Comparison of ENCODE assay signal across 19 cellular contexts in genomic region chr3:101862453-101863165, GRCh38. TPM values are rescaled to one million over a fixed set of nuclear protein-coding genes. Genes with fewer than 3 reads are reported as not detected.
DNase-seq lines count a peak whose midpoint lies in the region; ATAC-seq and TF ChIP-seq lines count a peak whose summit lies in the region.
"Had no signal": no experiment of that assay in that cellular context is flagged by ENCODE, and none has a peak within 500 bp of the region (broad histone marks: within the 10 kb centered on the region; RNA-seq: fewer than 3 reads in every experiment).

No MANE protein-coding gene starts in this region.

- H3K36me3 ChIP-seq in Panc1 (ENCODE audit: control insufficient read depth, insufficient read depth, low read length) = peaks cover 27% of the 10 kb centered on the region

- no TSS peak for BruUV-seq in Panc1 (replicated peaks; lab: Mats Ljungman, UMichigan)

- intact Hi-C loops in Panc1 (cut with micrococcal nuclease; ENCODE audit: unreplicated experiment) = no loop called here

- TF ChIP-seq CTCF in Panc1 (IDR thresholded peaks at IDR 0.05) (no peak), GM13977 (IDR thresholded peaks at IDR 0.05; ENCODE audit: extremely low read depth, insufficient read depth, missing control alignments) (no peak)

- no peak overlapping the region for H3K27ac ChIP-seq in Panc1 (ENCODE audit: low read length)
- H3K27ac ChIP-seq: ascending aorta, gastrocnemius medialis, SJSA1 had no signal

- no peaks in the 10 kb centered on the region for H3K9me3 ChIP-seq in Panc1 (ENCODE audit: control insufficient read depth, insufficient read depth, low read depth, low read length)
- H3K9me3 ChIP-seq: ascending aorta, gastrocnemius medialis, SJSA1, tibial nerve had no signal

- peak; percentile 3 for DNase-seq in DMS53 (lab: John Stamatoyannopoulos, UW)
- DNase-seq in DMS53 treated with DMSO at 0.1 percent for 48 hours (lab: John Stamatoyannopoulos, UW; ENCODE audit: unreplicated experiment) = no peak
- no peak for DNase-seq in Panc1 (ENCODE audit: low read depth, low spot score)
- DNase-seq in fibroblast of peridontal ligament (ENCODE audit: extremely low read depth) = peak; percentile 27
- peak; percentile 82 for DNase-seq in renal cortical epithelial cell (ENCODE audit: low read depth)
- DNase-seq in SK-N-DZ (ENCODE audit: low spot score) = no peak
- DNase-seq in NCI-H146 treated with DMSO at 0.1 percent for 48 hours (lab: John Stamatoyannopoulos, UW; ENCODE audit: unreplicated experiment) = no peak
- no peak for DNase-seq in GM13977 (ENCODE audit: low spot score)
- DNase-seq: 8988T; activated CD4-positive, CD25-positive, alpha-beta regulatory T cell treated with anti-CD3 and anti-CD28 coated beads, Interleukin-2, amount 50 U/mL, for 72 hours; activated T-cell treated with anti-CD3 and anti-CD28 coated beads, Interleukin-2, amount 50 U/mL, for 48 hours; DMS 273 treated with DMSO at 0.1 percent for 48 hours; gastrocnemius medialis; kidney; NCI-H524 treated with DMSO at 0.1 percent for 48 hours; stimulated activated CD4-positive, alpha-beta T cell treated with anti-CD3 and anti-CD28 coated beads, Interleukin-12 subunit alpha, Interleukin-12 subunit beta, amount 100 ng/mL, for 4 hours had no signal

- in situ Hi-C loops in Panc1 (cut with HindIII; ENCODE audit: low pct_unique_long_range_greater_than_20kb, low sequenced_read_pairs) (no loop called here), GM13977 (cut with MboI; ENCODE audit: low pct_unique_long_range_greater_than_20kb, low sequenced_read_pairs, unreplicated experiment) (no loop called here)

- peak; percentile 40; the same call in 1 of the 2 replicates for ATAC-seq in Panc1
- ATAC-seq: gastrocnemius medialis had no signal

- H3K4me3 ChIP-seq in Panc1 (ENCODE audit: low read depth in 2 of 2, low read length in 2 of 2) = no peak overlapping the region
- H3K4me3 ChIP-seq: ascending aorta, gastrocnemius medialis, SJSA1, tibial nerve had no signal

- CTCF ChIA-PET in Panc1 (lab: Charles Lee) = no interaction called here

- POLR2A ChIA-PET in Panc1 (lab: Charles Lee) = no interaction called here

- no peaks in the 10 kb centered on the region for H3K27me3 ChIP-seq in Panc1 (ENCODE audit: control insufficient read depth, insufficient read depth, low read length)
- H3K27me3 ChIP-seq: ascending aorta, gastrocnemius medialis, SJSA1, tibial nerve had no signal

- peaks cover 8% of the 10 kb centered on the region; the same call in 1 of the 2 replicates for H3K4me1 ChIP-seq in Panc1 (ENCODE audit: control insufficient read depth, insufficient read depth, low read length)
- H3K4me1 ChIP-seq: gastrocnemius medialis, SJSA1 had no signal

RNA-seq across cellular contexts. Expression of gene NFKBIZ, which starts 13.3 kb away (rescaled TPM):
- total RNA-seq in Panc1 (2021; ENCODE audit: unreplicated experiment) (17.4 TPM), renal cortical epithelial cell (135 and 224 TPM in 2 replicates)
- 7.9 TPM for polyA plus RNA-seq in Panc1 (2012; ENCODE audit: insufficient read length)
- 0.86 and 1.9 TPM in 2 replicates for polyA plus RNA-seq in SK-N-DZ (2014; cell fraction: cytosol; rRNA removed)
- 2.1 and 7.6 TPM in 2 replicates for polyA plus RNA-seq in SK-N-DZ (2014; cell fraction: nucleus; rRNA removed)

Comparison
In these comparisons a context has a peak if more than half of its experiments do, and no peak if none do; other contexts are left out.
1. DNase-seq: peak in DMS53 (single experiment), fibroblast of peridontal ligament (single experiment) and renal cortical epithelial cell (single experiment); none in DMS53 treated with DMSO at 0.1 percent for 48 hours (single experiment), Panc1 (single experiment), SK-N-DZ (single experiment), NCI-H146 treated with DMSO at 0.1 percent for 48 hours (single experiment) and GM13977 (single experiment).